Comparison of ENCODE assay signal across 11 cellular contexts in genomic region chr3:118782755-118783202, GRCh38.
DNase-seq lines count a peak whose midpoint lies in the region; ATAC-seq and TF ChIP-seq lines count a peak whose summit lies in the region.
"Had no signal": no experiment of that assay in that cellular context is flagged by ENCODE, and none has a peak within 500 bp of the region (broad histone marks: within the 10 kb centered on the region; RNA-seq: fewer than 3 reads in every experiment).

No MANE protein-coding gene starts in this region.

- no peak overlapping the region for H3K4me2 ChIP-seq in OCI-LY7 (ENCODE audit: low read length)

- no peak overlapping the region for H2AFZ ChIP-seq in OCI-LY7 (ENCODE audit: low read length)

- TF ChIP-seq CTCF in GM10248 (IDR thresholded peaks at IDR 0.05; ENCODE audit: control extremely low read depth, extremely low read depth, low read depth, missing control alignments) (no peak), OCI-LY7 (conservative IDR thresholded peaks at IDR 0.05; ENCODE audit: low read length) (no peak)

- in situ Hi-C loops in HAP-1 (cut with MboI; ENCODE audit: low sequenced_read_pairs) = no loop called here

- DNase-seq in GM10248 (ENCODE audit: extremely low spot score) (peak; percentile 44), OCI-M1 (lab: John Stamatoyannopoulos, UW) (peak; percentile 41), NCI-H2081 (lab: John Stamatoyannopoulos, UW) (no peak), HAP-1 (ENCODE audit: low spot score in 2 of 2) (no peak), RPMI8226 (no peak), OCI-LY7 (ENCODE audit: low spot score) (no peak)
- DNase-seq: activated effector memory CD4-positive, alpha-beta T cell treated with anti-CD3 and anti-CD28 coated beads, Interleukin-2, amount 50 U/mL, for 16 hours; midbrain; SHP77 had no signal

- intact Hi-C loops in OCI-LY7 (cut with micrococcal nuclease; ENCODE audit: unreplicated experiment) = no loop called here

- BruUV-seq in OCI-LY7 (replicated peaks; lab: Mats Ljungman, UMichigan) = no TSS peak

- no peaks in the 10 kb centered on the region for H3K9me2 ChIP-seq in OCI-LY7 (ENCODE audit: insufficient read depth, low read length)

- ATAC-seq in GM19452 (IDR thresholded peaks at IDR 0.05; ENCODE audit: unreplicated experiment) (peak; percentile 95), HG03045 (IDR thresholded peaks at IDR 0.05; ENCODE audit: unreplicated experiment) (peak; percentile 85)

- H3K4me3 ChIP-seq in HAP-1 (no peak overlapping the region), OCI-LY7 (ENCODE audit: low read depth, low read length, poor library complexity, severe bottlenecking) (no peak overlapping the region)

- no peaks in the 10 kb centered on the region for H3K79me2 ChIP-seq in OCI-LY7 (ENCODE audit: insufficient read depth, low read depth, low read length)

- POLR2A ChIA-PET in GM10248 (lab: Yijun Ruan, JAX) (interaction anchor here (0.6 to 1.1 kb wide), 2 partner anchors 17 to 777 kb away, joined by 3 read pairs; no protein-coding TSS in a partner anchor), OCI-LY7 (lab: Charles Lee) (interaction anchor here (1.3 kb wide), 1 partner anchor 10 kb away, joined by 3 read pairs; no protein-coding TSS in a partner anchor)

- CTCF ChIA-PET in GM10248 (lab: Yijun Ruan, JAX) = interaction anchor here (0.9 to 2.1 kb wide), 11 partner anchors 11 to 55 kb away, joined by 3 to 10 read pairs (median 5); no protein-coding TSS in a partner anchor
- CTCF ChIA-PET in OCI-LY7 (lab: Charles Lee; ENCODE audit: unreplicated experiment) = no interaction called here

- H3K9me3 ChIP-seq in HAP-1 (no peaks in the 10 kb centered on the region), OCI-LY7 (ENCODE audit: low read length) (no peaks in the 10 kb centered on the region)

- no peaks in the 10 kb centered on the region for H4K20me1 ChIP-seq in OCI-LY7 (ENCODE audit: insufficient read depth, low read length)

- H3K36me3 ChIP-seq in HAP-1 (replicated peaks) (no peaks in the 10 kb centered on the region), OCI-LY7 (ENCODE audit: insufficient read depth, low read length) (no peaks in the 10 kb centered on the region)

- H3K27ac ChIP-seq in OCI-LY7 (ENCODE audit: low read depth, low read length, poor library complexity, severe bottlenecking) = no peak overlapping the region

- H3K27me3 ChIP-seq in HAP-1 (ENCODE audit: low read depth) = no peaks in the 10 kb centered on the region

- H3K4me1 ChIP-seq in HAP-1 = peaks cover 2% of the 10 kb centered on the region; the same call in 1 of the 2 replicates
- H3K4me1 ChIP-seq in OCI-LY7 (ENCODE audit: insufficient read depth, low read length, poor library complexity, severe bottlenecking) = no peaks in the 10 kb centered on the region

Comparison
In these comparisons a context has a peak if more than half of its experiments do, and no peak if none do; other contexts are left out.
1. DNase-seq: peak in GM10248 (single experiment) and OCI-M1 (single experiment); none in NCI-H2081 (0 of 2), HAP-1 (0 of 2), RPMI8226 (single experiment) and OCI-LY7 (single experiment).